In genomic region chr1:35049116-35049515, GRCh38 we compare ENCODE assay signal across 29 cellular contexts. TPM values are rescaled to one million over a fixed set of nuclear protein-coding genes. Genes with fewer than 3 reads are reported as not detected.
DNase-seq lines count a peak whose midpoint lies in the region; FAIRE-seq and TF ChIP-seq lines count a peak whose summit lies in the region.
"Had no signal": no experiment of that assay in that cellular context is flagged by ENCODE, and none has a peak within 500 bp of the region (broad histone marks: within the 10 kb centered on the region; RNA-seq: fewer than 3 reads in every experiment).

No MANE protein-coding gene starts in this region.

- no peak overlapping the region for H4K91ac ChIP-seq in H9 (ENCODE audit: insufficient read length, low read depth, low read length)

- no peak for TF ChIP-seq CTCF in A673 (conservative IDR thresholded peaks at IDR 0.05; ENCODE audit: low read depth, low read length)
- no peak for TF ChIP-seq CTCF in H9 (conservative IDR thresholded peaks at IDR 0.05)
- TF ChIP-seq CTCF in WERI-Rb-1 (IDR thresholded peaks at IDR 0.05; ENCODE audit: low read depth, low read length) = no peak

- H3K9me3 ChIP-seq in A673 (ENCODE audit: low read depth, low read length, poor library complexity, severe bottlenecking) (no peaks in the 10 kb centered on the region), H9 (ENCODE audit: control insufficient read depth, low read depth, low read length) (no peaks in the 10 kb centered on the region), WERI-Rb-1 (ENCODE audit: severe bottlenecking) (no peaks in the 10 kb centered on the region)
- H3K9me3 ChIP-seq: A549, body of pancreas, ovary, upper lobe of right lung had no signal

- H3K27ac Mint-ChIP-seq in H9 = no peak overlapping the region
- H3K27ac Mint-ChIP-seq: activated naive CD8-positive, alpha-beta T cell treated with anti-CD3 and anti-CD28 coated beads for 36 hours; activated T-helper 17 cell treated with anti-CD3 and anti-CD28 coated beads, Interleukin-2, amount 50 U/mL, for 72 hours; stimulated activated effector memory CD8-positive, alpha-beta T cell treated with anti-CD3 and anti-CD28 coated beads, Interleukin-12 subunit alpha, Interleukin-12 subunit beta, amount 100 ng/mL, for 72 hours had no signal

- H3K23ac ChIP-seq in H9 (ENCODE audit: insufficient read length, low read depth, low read length) = no peak overlapping the region

- no peak overlapping the region for H3K4me3 ChIP-seq in A673 (ENCODE audit: low read depth, low read length, poor library complexity, severe bottlenecking)
- H3K4me3 ChIP-seq in WERI-Rb-1 (ENCODE audit: low read depth, low read length) = no peak overlapping the region
- H3K4me3 ChIP-seq: A549, BLaER1, body of pancreas, ovary, upper lobe of right lung had no signal

- H3K4me1 ChIP-seq in A673 (ENCODE audit: insufficient read depth, low read length, poor library complexity, severe bottlenecking) = no peaks in the 10 kb centered on the region
- no peaks in the 10 kb centered on the region for H3K4me1 ChIP-seq in H9 (ENCODE audit: insufficient read depth, low read length)
- H3K4me1 ChIP-seq: A549, body of pancreas, upper lobe of right lung had no signal

- intact Hi-C loops in A673 (cut with micrococcal nuclease; ENCODE audit: unreplicated experiment) = no loop called here

- no peaks in the 10 kb centered on the region for H3K79me1 ChIP-seq in H9 (ENCODE audit: insufficient read depth, low read depth, low read length, poor library complexity, severe bottlenecking)

- no peak overlapping the region for H3K18ac ChIP-seq in H9 (ENCODE audit: insufficient read length, low read depth, low read length)

- H3K79me2 ChIP-seq in H9 (ENCODE audit: insufficient read depth, low read length) = no peaks in the 10 kb centered on the region

- CTCF ChIA-PET in A673 (lab: Charles Lee) = no interaction called here

- no peak overlapping the region for H2AFZ ChIP-seq in H9 (ENCODE audit: low read length)

- no peak overlapping the region; a peak in 1 of 5 replicates for H3K4me3 Mint-ChIP-seq in H9
- H3K4me3 Mint-ChIP-seq: activated naive CD8-positive, alpha-beta T cell treated with anti-CD3 and anti-CD28 coated beads for 36 hours; activated T-helper 17 cell treated with anti-CD3 and anti-CD28 coated beads, Interleukin-2, amount 50 U/mL, for 72 hours; naive thymus-derived CD8-positive, alpha-beta T cell; stimulated activated effector memory CD8-positive, alpha-beta T cell treated with anti-CD3 and anti-CD28 coated beads, Interleukin-12 subunit alpha, Interleukin-12 subunit beta, amount 100 ng/mL, for 72 hours had no signal

- no peak overlapping the region for H2AK5ac ChIP-seq in H9 (ENCODE audit: insufficient read length, low read length)

- no peak for FAIRE-seq in GM19239 (lab: Jason Lieb, UNC)
- FAIRE-seq: A549 had no signal

- BruUV-seq in A673 (replicated peaks; lab: Mats Ljungman, UMichigan) = no TSS peak

- H3T11ph ChIP-seq in H9 (ENCODE audit: low read length) = no peak overlapping the region

- H3K4me1 Mint-ChIP-seq in H9 = peaks cover 2 to 3% of the 10 kb centered on the region in 2 experiments; a peak in 3 of 4 replicates
- H3K4me1 Mint-ChIP-seq: activated naive CD8-positive, alpha-beta T cell treated with anti-CD3 and anti-CD28 coated beads for 36 hours; activated T-helper 17 cell treated with anti-CD3 and anti-CD28 coated beads, Interleukin-2, amount 50 U/mL, for 72 hours; naive thymus-derived CD8-positive, alpha-beta T cell had no signal

- no peak overlapping the region for H3K56ac ChIP-seq in H9 (ENCODE audit: insufficient read length, low read depth, low read length)

- no peak overlapping the region for H2BK5ac ChIP-seq in H9 (ENCODE audit: insufficient read length, low read length)

- DNase-seq in A673 (ENCODE audit: low spot score) = peak; percentile 5
- DNase-seq in H9 = peak; percentile 41
- DNase-seq in T1000 (lab: John Stamatoyannopoulos, UW) = peak; percentile 12
- DNase-seq in fibroblast of gingiva (ENCODE audit: low read depth) = peak; percentile 46
- DNase-seq in GM19239 (ENCODE audit: insufficient read length, low spot score) = no peak
- no peak for DNase-seq in nucleus accumbens (lab: John Stamatoyannopoulos, UW)
- DNase-seq in WERI-Rb-1 = no peak
- no peak for DNase-seq in NCI-H345 (lab: John Stamatoyannopoulos, UW)
- DNase-seq: activated CD4-positive, alpha-beta T cell treated with anti-CD3 and anti-CD28 coated beads, Interleukin-2, amount 50 U/mL, for 48 hours; activated CD8-positive, alpha-beta memory T cell treated with anti-CD3 and anti-CD28 coated beads, Interleukin-2, amount 50 U/mL, for 48 hours; activated naive CD8-positive, alpha-beta T cell treated with anti-CD3 and anti-CD28 coated beads for 36 hours; body of pancreas; DMS79 treated with DMSO at 0.1 percent for 48 hours; effector CD4-positive, alpha-beta T cell; KBM-7; left ventricle myocardium superior; midbrain; MV-4-11; naive thymus-derived CD8-positive, alpha-beta T cell; NCI-H2171 treated with DMSO at 0.1 percent for 48 hours; NCI-H748 treated with DMSO at 0.1 percent for 48 hours; ovary; stimulated activated CD4-positive, alpha-beta T cell treated with anti-CD3 and anti-CD28 coated beads, Interleukin-2, amount 100 ng/mL, for 48 hours; upper lobe of right lung had no signal

- no CpG with 5 or more reads among the region's 12 CpGs for WGBS in H9 (ENCODE audit: extremely low coverage, insufficient read length, low lambda C conversion rate)

- no peaks in the 10 kb centered on the region for H3K36me3 Mint-ChIP-seq in H9 (ENCODE audit: insufficient read depth in 1 of 3, low read depth in 3 of 3)
- H3K36me3 Mint-ChIP-seq: activated naive CD8-positive, alpha-beta T cell treated with anti-CD3 and anti-CD28 coated beads for 36 hours; naive thymus-derived CD8-positive, alpha-beta T cell; stimulated activated effector memory CD8-positive, alpha-beta T cell treated with anti-CD3 and anti-CD28 coated beads, Interleukin-12 subunit alpha, Interleukin-12 subunit beta, amount 100 ng/mL, for 72 hours had no signal

- H2BK120ac ChIP-seq in H9 (ENCODE audit: low read depth, low read length, poor library complexity, severe bottlenecking) = no peak overlapping the region

- no peaks in the 10 kb centered on the region for H4K20me1 ChIP-seq in H9 (ENCODE audit: control insufficient read depth, insufficient read depth, insufficient read length)
- H4K20me1 ChIP-seq: BLaER1 had no signal

- no peaks in the 10 kb centered on the region for H3K27me3 ChIP-seq in A673 (replicated peaks; ENCODE audit: insufficient read depth, low read depth, low read length, poor library complexity)
- H3K27me3 ChIP-seq in H9 (ENCODE audit: insufficient read depth, low read length) = no peaks in the 10 kb centered on the region
- H3K27me3 ChIP-seq in WERI-Rb-1 (ENCODE audit: insufficient read depth, low read depth, severe bottlenecking) = no peaks in the 10 kb centered on the region
- H3K27me3 ChIP-seq: BLaER1, body of pancreas, ovary, upper lobe of right lung had no signal

- no peak overlapping the region for H3K9ac ChIP-seq in H9 (ENCODE audit: extremely low read depth, insufficient read length, low read length)
- H3K9ac ChIP-seq: BLaER1 had no signal

- H3K9me3 Mint-ChIP-seq in H9 = no peaks in the 10 kb centered on the region
- H3K9me3 Mint-ChIP-seq: activated naive CD8-positive, alpha-beta T cell treated with anti-CD3 and anti-CD28 coated beads for 36 hours; activated T-helper 17 cell treated with anti-CD3 and anti-CD28 coated beads, Interleukin-2, amount 50 U/mL, for 72 hours; naive thymus-derived CD8-positive, alpha-beta T cell; stimulated activated effector memory CD8-positive, alpha-beta T cell treated with anti-CD3 and anti-CD28 coated beads, Interleukin-12 subunit alpha, Interleukin-12 subunit beta, amount 100 ng/mL, for 72 hours had no signal

- no peak overlapping the region for H2BK12ac ChIP-seq in H9 (ENCODE audit: insufficient read length, low read depth, low read length)

- H3K4me2 ChIP-seq in H9 (ENCODE audit: insufficient read depth, insufficient read length, low read length) = no peak overlapping the region
- H3K4me2 ChIP-seq: A549, BLaER1 had no signal

- H3K27ac ChIP-seq in A673 (ENCODE audit: low read depth, low read length, poor library complexity, severe bottlenecking) (no peak overlapping the region), H9 (ENCODE audit: insufficient read length, low read depth, low read length) (no peak overlapping the region), WERI-Rb-1 (no peak overlapping the region)
- H3K27ac ChIP-seq: A549, BLaER1, body of pancreas, ovary, RWPE1, upper lobe of right lung had no signal

- no peak overlapping the region for H3K14ac ChIP-seq in H9 (ENCODE audit: insufficient read depth, low read length)

- H2BK20ac ChIP-seq in H9 (ENCODE audit: low read depth, low read length, poor library complexity, severe bottlenecking) = no peak overlapping the region

- H3K27me3 Mint-ChIP-seq in H9 (ENCODE audit: low read depth) = peaks cover 8% of the 10 kb centered on the region
- H3K27me3 Mint-ChIP-seq: activated T-helper 17 cell treated with anti-CD3 and anti-CD28 coated beads, Interleukin-2, amount 50 U/mL, for 72 hours had no signal

- no peaks in the 10 kb centered on the region for H3K23me2 ChIP-seq in H9 (ENCODE audit: insufficient read length, low read depth, low read length, poor library complexity, severe bottlenecking)

- POLR2A ChIA-PET in A673 (lab: Charles Lee; ENCODE audit: low non-redundant PET) = no interaction called here

- H3K4ac ChIP-seq in H9 (ENCODE audit: low read depth, low read length) = no peak overlapping the region

- H3K36me3 ChIP-seq in A673 (ENCODE audit: insufficient read depth, low read length, poor library complexity, severe bottlenecking) (no peaks in the 10 kb centered on the region), WERI-Rb-1 (no peaks in the 10 kb centered on the region)
- H3K36me3 ChIP-seq: BLaER1, ovary, upper lobe of right lung had no signal

- no peak overlapping the region for H4K8ac ChIP-seq in H9 (replicated peaks; ENCODE audit: insufficient read length, low read depth, low read length)

- H2BK15ac ChIP-seq in H9 (ENCODE audit: low read depth, low read length) = no peak overlapping the region

- H4K5ac ChIP-seq in H9 (ENCODE audit: insufficient read length, low read depth, low read length) = no peak overlapping the region

RNA-seq across cellular contexts. Expression of gene ZMYM6, which starts 17.4 kb away (rescaled TPM):
- total RNA-seq in A673 (2021) (18.9 and 19.3 TPM in 2 replicates), H9 (2021) (19.4 and 20.3 TPM in 2 replicates)

RNA-seq across cellular contexts. Expression of gene ZMYM1, which starts 30.1 kb away (rescaled TPM):
- 32.2 and 36.1 TPM in 2 replicates for total RNA-seq in A673 (2021)
- total RNA-seq in H9 (2021) = 29.0 and 29.4 TPM in 2 replicates

Comparison
In these comparisons a context has a peak if more than half of its experiments do, and no peak if none do; other contexts are left out.
1. DNase-seq: peak in A673 (single experiment), H9 (single experiment), T1000 (single experiment) and fibroblast of gingiva (single experiment); none in GM19239 (single experiment), nucleus accumbens (0 of 56), WERI-Rb-1 (single experiment) and NCI-H345 (single experiment).